ENCODE assay signal across 13 cellular contexts in the genomic region with DNA sequence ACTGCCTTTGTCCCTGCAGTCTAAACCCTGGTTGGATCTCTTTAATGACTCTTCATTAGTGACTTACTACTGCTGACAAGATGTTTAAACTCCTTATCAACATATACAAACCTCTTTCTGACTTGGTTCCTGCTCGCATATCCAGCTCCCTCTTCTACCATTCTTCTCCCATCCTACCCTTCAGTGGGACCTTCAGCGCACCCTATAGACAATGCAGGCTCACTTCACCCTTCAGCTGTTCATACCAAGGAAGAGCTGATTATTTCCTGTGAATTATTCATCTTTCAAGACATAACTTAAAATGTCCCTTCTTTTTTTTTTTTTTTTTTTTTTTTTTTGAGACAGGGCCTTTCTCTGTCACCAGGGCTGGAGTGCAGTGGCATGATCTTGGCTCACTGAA.
A peak's percentile ranks its signal among the peaks of the same experiment; 100 is the strongest.
DNase-seq lines count a peak whose midpoint lies in the region; ATAC-seq and TF ChIP-seq lines count a peak whose summit lies in the region.
"Had no signal": no experiment of that assay in that cellular context is flagged by ENCODE, and none has a peak within 500 bp of the region (broad histone marks: within the 10 kb centered on the region; RNA-seq: fewer than 3 reads in every experiment).

No MANE protein-coding gene starts in this region.

- TF ChIP-seq CTCF in BJ (IDR thresholded peaks at IDR 0.05; ENCODE audit: insufficient read depth, low read depth, low read length) (peak; percentile 17; the same call in 1 of the 2 replicates), choroid plexus epithelial cell (conservative IDR thresholded peaks at IDR 0.05; ENCODE audit: low read depth, low read length) (peak; percentile 6)

- ATAC-seq in GM19351 (IDR thresholded peaks at IDR 0.05; ENCODE audit: unreplicated experiment) (peak; percentile 78), GM21526 (IDR thresholded peaks at IDR 0.05; ENCODE audit: low FRiP score, unreplicated experiment) (no peak)
- ATAC-seq: left ventricle myocardium superior had no signal

- H3K36me3 ChIP-seq in BJ (ENCODE audit: control insufficient read depth, insufficient read depth, low read length): no peaks in the 10 kb centered on the region
- H3K36me3 ChIP-seq: thyroid gland had no signal

- no peak overlapping the region for H3K4me3 ChIP-seq in BJ (ENCODE audit: low read depth, low read length)
- H3K4me3 ChIP-seq in choroid plexus epithelial cell (ENCODE audit: low read depth, low read length): no peak overlapping the region
- H3K4me3 ChIP-seq: SK-N-MC, thyroid gland had no signal

- no peaks in the 10 kb centered on the region for H3K27me3 ChIP-seq in BJ (ENCODE audit: control insufficient read depth, insufficient read depth, low read length)
- H3K27me3 ChIP-seq: thyroid gland had no signal

- CTCF ChIA-PET in BJ (lab: Yijun Ruan, JAX): interaction anchor here (1.5 kb wide), 1 partner anchor 9 kb away, joined by 4 read pairs; no protein-coding TSS in a partner anchor

- DNase-seq in BJ (ENCODE audit: low read depth) (no peak), Kasumi-1 (lab: John Stamatoyannopoulos, UW) (peak; percentile 3 to 21), choroid plexus epithelial cell (ENCODE audit: low read depth) (peak; percentile 4), KG1 (lab: John Stamatoyannopoulos, UW) (no peak), DMS153 treated with DMSO at 0.1 percent for 48 hours (lab: John Stamatoyannopoulos, UW; ENCODE audit: unreplicated experiment) (no peak)
- no peak for DNase-seq in stimulated activated CD4-positive, alpha-beta T cell treated with anti-CD3 and anti-CD28 coated beads, Interleukin-12 subunit alpha, Interleukin-12 subunit beta, amount 100 ng/mL, for 4 hours
- DNase-seq: DMS79; effector memory CD4-positive, alpha-beta T cell; left ventricle myocardium superior; thyroid gland had no signal

- POLR2A ChIA-PET in BJ (lab: Charles Lee): no interaction called here

Comparison
In these comparisons a context has a peak if more than half of its experiments do, and no peak if none do; other contexts are left out.
1. DNase-seq: peak in Kasumi-1 (2 of 2) and choroid plexus epithelial cell (single experiment); none in BJ (single experiment), stimulated activated CD4-positive, alpha-beta T cell treated with anti-CD3 and anti-CD28 coated beads, Interleukin-12 subunit alpha, Interleukin-12 subunit beta, amount 100 ng/mL, for 4 hours (single experiment), KG1 (single experiment) and DMS153 treated with DMSO at 0.1 percent for 48 hours (single experiment).